8 cellular contexts compared by ENCODE assay signal in the genomic region with DNA sequence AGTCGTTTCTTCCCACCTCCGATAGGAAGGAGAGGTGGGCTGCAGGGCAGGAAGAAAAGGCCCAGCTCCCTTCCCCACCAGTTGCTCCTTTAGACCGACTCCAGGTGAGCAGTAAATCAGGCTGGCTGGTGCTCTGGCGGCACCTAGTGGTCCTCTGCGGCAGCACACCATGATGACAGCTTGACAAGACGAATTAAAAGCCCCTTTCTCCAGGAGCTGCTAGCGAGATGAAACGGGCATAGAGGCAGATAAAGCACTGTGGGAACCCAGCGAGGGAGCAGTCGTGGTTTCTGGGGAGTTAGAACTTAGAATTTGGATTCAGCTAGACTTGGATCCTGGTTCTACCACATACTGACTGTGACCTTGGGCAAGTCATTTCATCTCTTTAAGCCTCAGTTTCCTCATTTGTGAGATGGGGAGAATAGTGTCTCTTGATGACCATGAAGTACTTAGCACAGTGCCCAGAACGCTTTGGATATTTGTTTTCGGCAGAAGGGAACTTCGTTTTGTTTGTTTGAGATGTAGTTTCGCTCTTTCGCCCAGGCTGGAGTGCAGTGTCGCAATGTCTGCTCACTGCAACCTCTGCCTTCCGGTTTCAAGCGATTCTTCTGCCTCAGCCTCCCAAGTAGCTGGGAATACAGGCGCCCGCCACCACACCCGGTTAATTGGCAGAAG. TPM values are rescaled to one million over a fixed set of nuclear protein-coding genes. Genes with fewer than 3 reads are reported as not detected.
DNase-seq lines count a peak whose midpoint lies in the region; ATAC-seq, FAIRE-seq and TF ChIP-seq lines count a peak whose summit lies in the region.

No MANE protein-coding gene starts in this region.

- intact Hi-C loops in pancreas (cut with DNase I) = loop anchor here in 1 of 3 donors (5.0 kb wide), 1 partner anchor 187 kb away; no protein-coding TSS in a partner anchor

- peaks cover 4% of the 10 kb centered on the region for H3K27me3 Mint-ChIP-seq in activated naive CD4-positive, alpha-beta T cell treated with anti-CD3 and anti-CD28 coated beads, Interleukin-2, amount 10 ng/mL, durations not matched to agents 7 days and 5 days

- no peaks in the 10 kb centered on the region for H3K36me3 ChIP-seq in pancreas
- no peaks in the 10 kb centered on the region for H3K36me3 ChIP-seq in thymus (ENCODE audit: control insufficient read depth, insufficient read depth)

- no peak for TF ChIP-seq POLR2A in GM12891 (IDR thresholded peaks at IDR 0.05; ENCODE audit: low read depth, low read length)

- H3K27ac ChIP-seq in pancreas (peak overlapping the region in 1 of 4 donors; percentile 37), thymus (ENCODE audit: low read depth) (peak overlapping the region; percentile 2)

- 25 to 29% methylated on average over 21 of the region's 21 CpGs for WGBS in pancreas, 2 donors
- WGBS in thymus = 47% methylated on average over 21 of the region's 21 CpGs

- no peaks in the 10 kb centered on the region for H3K27me3 ChIP-seq in pancreas
- H3K27me3 ChIP-seq in thymus (ENCODE audit: control insufficient read depth, insufficient read depth) = no peaks in the 10 kb centered on the region

- TF ChIP-seq CTCF in pancreas (IDR thresholded peaks at IDR 0.05) = peak; percentile 86 to 95 (median 92)

- ATAC-seq in SK-N-SH treated with all-trans-retinoic acid at 6 μM for 48 hours = peak; percentile 97
- ATAC-seq in pancreas = peak; percentile 93 to 98 (median 98)
- no peak for ATAC-seq in HG03378 (IDR thresholded peaks at IDR 0.05; ENCODE audit: unreplicated experiment)

- FAIRE-seq in GM12891 (lab: Jason Lieb, UNC) = peak; percentile 97
- no peak for FAIRE-seq in pancreas (lab: Jason Lieb, UNC)

- no peaks in the 10 kb centered on the region for H3K9me3 Mint-ChIP-seq in activated naive CD4-positive, alpha-beta T cell treated with anti-CD3 and anti-CD28 coated beads, Interleukin-2, amount 10 ng/mL, durations not matched to agents 7 days and 5 days

- CTCF ChIA-PET in activated naive CD4-positive, alpha-beta T cell treated with anti-CD3 and anti-CD28 coated beads, Interleukin-2, amount 10 ng/mL, durations not matched to agents 7 days and 5 days (lab: Charles Lee) = interaction anchor here (0.6 to 10.4 kb wide), 47 partner anchors 8 to 306 kb away, joined by 3 to 215 read pairs (median 5); partner anchors contain the start of genes COL9A2, SMAP2, TMCO2 and ZFP69B

- H3K36me3 Mint-ChIP-seq in activated naive CD4-positive, alpha-beta T cell treated with anti-CD3 and anti-CD28 coated beads, Interleukin-2, amount 10 ng/mL, durations not matched to agents 7 days and 5 days = no peaks in the 10 kb centered on the region

- H3K4me3 ChIP-seq in pancreas (peak overlapping the region in 1 of 4 donors; percentile 23), thymus (ENCODE audit: low read length) (no peak overlapping the region)

- peak; percentile 60 for DNase-seq in GM12891 (ENCODE audit: insufficient read length, low spot score)
- DNase-seq in NCI-H1105 (lab: John Stamatoyannopoulos, UW) = peak; percentile 59
- DNase-seq in activated naive CD4-positive, alpha-beta T cell treated with anti-CD3 and anti-CD28 coated beads, Interleukin-2, amount 10 ng/mL, durations not matched to agents 7 days and 5 days = peak; percentile 94
- DNase-seq in glomerular endothelial cell (ENCODE audit: extremely low read depth, low read depth, low spot score) = peak; percentile 37
- DNase-seq in pancreas = peak; percentile 64 to 94 (median 87)

- H3K4me1 ChIP-seq in pancreas = no peaks in the 10 kb centered on the region
- H3K4me1 ChIP-seq in thymus (ENCODE audit: control insufficient read depth, insufficient read depth, low read length) = no peaks in the 10 kb centered on the region

- H3K9me3 ChIP-seq in pancreas (no peaks in the 10 kb centered on the region), thymus (ENCODE audit: control insufficient read depth) (no peaks in the 10 kb centered on the region)

- no peak overlapping the region for H3K4me3 Mint-ChIP-seq in activated naive CD4-positive, alpha-beta T cell treated with anti-CD3 and anti-CD28 coated beads, Interleukin-2, amount 10 ng/mL, durations not matched to agents 7 days and 5 days

- peaks cover 48% of the 10 kb centered on the region for H3K4me1 Mint-ChIP-seq in activated naive CD4-positive, alpha-beta T cell treated with anti-CD3 and anti-CD28 coated beads, Interleukin-2, amount 10 ng/mL, durations not matched to agents 7 days and 5 days

- H3K27ac Mint-ChIP-seq in activated naive CD4-positive, alpha-beta T cell treated with anti-CD3 and anti-CD28 coated beads, Interleukin-2, amount 10 ng/mL, durations not matched to agents 7 days and 5 days = no peak overlapping the region

TF ChIP-seq in GM12891, 5 proteins besides CTCF, POLR2A, EP300 and RAD21:
- peak; percentile 81; the same call in 1 of the 2 replicates for TF ChIP-seq POU2F2 (IDR thresholded peaks at IDR 0.05; ENCODE audit: low read depth, low read length)
- no peak for TF ChIP-seq TAF1 (IDR thresholded peaks at IDR 0.05; ENCODE audit: low read depth, low read length)

TF ChIP-seq in SK-N-SH treated with all-trans-retinoic acid at 6 μM for 48 hours, 23 proteins besides CTCF, POLR2A, EP300 and RAD21 (continues in another document):
- TF ChIP-seq TSHZ2 (CRISPR knock-in tag; IDR thresholded peaks at IDR 0.05) = no peak
- no peak for TF ChIP-seq ZNF565 (CRISPR knock-in tag; conservative IDR thresholded peaks at IDR 0.05; ENCODE audit: low read depth)
- TF ChIP-seq ZNF8 (CRISPR knock-in tag; IDR thresholded peaks at IDR 0.05) = no peak
- no peak for TF ChIP-seq TOX (CRISPR knock-in tag; IDR thresholded peaks at IDR 0.05; ENCODE audit: borderline replicate concordance)
- TF ChIP-seq, protein P1, sequence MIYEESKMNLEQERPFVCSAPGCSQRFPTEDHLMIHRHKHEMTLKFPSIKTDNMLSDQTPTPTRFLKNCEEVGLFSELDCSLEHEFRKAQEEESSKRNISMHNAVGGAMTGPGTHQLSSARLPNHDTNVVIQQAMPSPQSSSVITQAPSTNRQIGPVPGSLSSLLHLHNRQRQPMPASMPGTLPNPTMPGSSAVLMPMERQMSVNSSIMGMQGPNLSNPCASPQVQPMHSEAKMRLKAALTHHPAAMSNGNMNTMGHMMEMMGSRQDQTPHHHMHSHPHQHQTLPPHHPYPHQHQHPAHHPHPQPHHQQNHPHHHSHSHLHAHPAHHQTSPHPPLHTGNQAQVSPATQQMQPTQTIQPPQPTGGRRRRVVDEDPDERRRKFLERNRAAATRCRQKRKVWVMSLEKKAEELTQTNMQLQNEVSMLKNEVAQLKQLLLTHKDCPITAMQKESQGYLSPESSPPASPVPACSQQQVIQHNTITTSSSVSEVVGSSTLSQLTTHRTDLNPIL (CRISPR knock-in tag; IDR thresholded peaks at IDR 0.05; ENCODE audit: low read depth) = no peak
- TF ChIP-seq ISL1 (CRISPR knock-in tag; IDR thresholded peaks at IDR 0.05) = no peak
- TF ChIP-seq ZC3H10 (CRISPR knock-in tag; IDR thresholded peaks at IDR 0.05) = no peak
- TF ChIP-seq TCF4 (CRISPR knock-in tag; IDR thresholded peaks at IDR 0.05; ENCODE audit: borderline replicate concordance) = no peak
- no peak for TF ChIP-seq GLIS3 (CRISPR knock-in tag; IDR thresholded peaks at IDR 0.05)
- no peak for TF ChIP-seq ESRRG (CRISPR knock-in tag; IDR thresholded peaks at IDR 0.05)
- no peak for TF ChIP-seq PATZ1 (CRISPR knock-in tag; IDR thresholded peaks at IDR 0.05; ENCODE audit: borderline replicate concordance)

RNA-seq across cellular contexts. Expression of gene COL9A2, which starts 21.8 kb away (rescaled TPM):
- 45.0 TPM for polyA plus RNA-seq in GM12891 (2012; ENCODE audit: low read depth, missing spikeins)
- total RNA-seq in glomerular endothelial cell = 0.12 and 1.1 TPM in 2 replicates
- total RNA-seq in pancreas = 10 to 100 TPM in 1 of 6 donors, 1 to 10 TPM in 3, under 1 TPM in 2; 0.55 to 10.9 (median 1.8) TPM
- 1 to 10 TPM; 5.4 to 7.5 TPM for polyA plus RNA-seq in pancreas
- 39.1 TPM for polyA plus RNA-seq in thymus

RNA-seq across cellular contexts. Expression of gene SMAP2, which starts 34.6 kb away (rescaled TPM):
- polyA plus RNA-seq in GM12891 (2012; ENCODE audit: low read depth, missing spikeins) = 122 TPM
- total RNA-seq in glomerular endothelial cell (9.5 and 13.6 TPM in 2 replicates), pancreas (10 to 100 TPM in 3 of 6 donors, 1 to 10 TPM in 3; 7.2 to 26.1 (median 12.3) TPM)
- polyA plus RNA-seq in pancreas (10 to 100 TPM in 1 of 2 donors, 1 to 10 TPM in 1; 9.6 to 19.0 TPM), thymus (251 TPM)

Comparison
In these comparisons a context has a peak if more than half of its experiments do, and no peak if none do; other contexts are left out.
1. DNase-seq: peak in every context shown above with its lines; median percentile 94 in activated naive CD4-positive, alpha-beta T cell treated with anti-CD3 and anti-CD28 coated beads, Interleukin-2, amount 10 ng/mL, durations not matched to agents 7 days and 5 days; 87 in pancreas; 60 in GM12891; 59 in NCI-H1105; 37 in glomerular endothelial cell.